In the genomic region with DNA sequence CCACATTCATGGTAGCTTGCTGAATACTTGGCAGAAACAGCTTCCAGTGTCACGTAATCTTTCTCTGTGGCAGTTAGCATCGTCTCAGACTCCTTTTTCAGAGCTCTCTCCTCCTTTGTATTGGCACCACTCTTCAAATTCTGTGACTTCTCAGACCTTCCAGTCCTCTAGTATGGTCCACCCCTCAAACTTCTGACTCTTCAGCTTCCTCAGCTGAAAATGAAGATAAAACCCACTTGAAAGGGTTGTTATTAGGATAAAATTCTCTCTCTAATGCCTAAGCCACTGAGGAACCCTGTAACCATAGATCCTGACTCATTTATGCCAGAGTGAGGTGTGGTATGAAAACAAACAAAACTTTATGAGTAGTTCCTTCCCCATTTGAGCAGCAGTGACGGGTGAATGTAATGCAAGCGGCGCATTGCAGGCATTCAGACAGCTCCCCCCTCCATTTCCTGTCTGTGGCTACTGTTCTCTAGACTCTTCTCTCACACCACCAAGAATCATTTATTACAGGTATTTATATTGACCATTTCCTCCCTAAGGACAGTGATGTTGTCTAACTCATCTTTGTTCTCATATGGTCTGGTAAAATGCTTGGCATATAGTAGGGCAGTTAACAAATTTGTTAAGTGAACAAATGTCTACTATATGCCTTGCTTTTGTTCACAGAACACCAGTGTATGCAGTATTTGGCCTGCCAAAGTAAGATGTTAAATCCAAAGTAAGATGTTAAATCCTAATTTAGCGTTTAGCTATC, we compare ENCODE assay signal across 9 cellular contexts. TPM values are rescaled to one million over a fixed set of nuclear protein-coding genes. Genes with fewer than 3 reads are reported as not detected.
DNase-seq lines count a peak whose midpoint lies in the region; ATAC-seq and TF ChIP-seq lines count a peak whose summit lies in the region.
"Had no signal": no experiment of that assay in that cellular context is flagged by ENCODE, and none has a peak within 500 bp of the region (broad histone marks: within the 10 kb centered on the region; RNA-seq: fewer than 3 reads in every experiment).

No MANE protein-coding gene starts in this region.

- H3K4me1 Mint-ChIP-seq in activated CD8-positive, alpha-beta memory T cell treated with anti-CD3 and anti-CD28 coated beads, Interleukin-2, amount 10 ng/mL, durations not matched to agents 7 days and 5 days = peaks cover 4% of the 10 kb centered on the region

- ATAC-seq in GM18502 (IDR thresholded peaks at IDR 0.05; ENCODE audit: poor library complexity, unreplicated experiment) = peak; percentile 98
- peak; percentile 98 for ATAC-seq in HG02678 (IDR thresholded peaks at IDR 0.05; ENCODE audit: unreplicated experiment)
- ATAC-seq in activated CD8-positive, alpha-beta memory T cell treated with anti-CD3 and anti-CD28 coated beads, Interleukin-2, amount 10 ng/mL, durations not matched to agents 7 days and 5 days = peak; percentile 98
- peak; percentile 36 for ATAC-seq in aorta (ENCODE audit: low FRiP score)

- 73 to 75% methylated on average over 6 of the region's 6 CpGs for WGBS in aorta, 2 donors

- H3K9me3 Mint-ChIP-seq in activated CD8-positive, alpha-beta memory T cell treated with anti-CD3 and anti-CD28 coated beads, Interleukin-2, amount 10 ng/mL, durations not matched to agents 7 days and 5 days (ENCODE audit: low read depth) = no peaks in the 10 kb centered on the region

- CTCF ChIA-PET in activated CD8-positive, alpha-beta memory T cell treated with anti-CD3 and anti-CD28 coated beads, Interleukin-2, amount 10 ng/mL, durations not matched to agents 7 days and 5 days (lab: Charles Lee) = interaction anchor here (0.9 to 1.5 kb wide), 2 partner anchors 10 to 43 kb away, joined by 3 read pairs; no protein-coding TSS in a partner anchor

- DNase-seq in NCI-H510A (lab: John Stamatoyannopoulos, UW) (peak; percentile 28), fibroblast of mammary gland (ENCODE audit: low read depth) (peak; percentile 82), pons (ENCODE audit: low spot score) (peak; percentile 82), aorta (peak in 1 of 2 donors; percentile 59), NCI-H187 treated with DMSO at 0.1 percent for 48 hours (lab: John Stamatoyannopoulos, UW) (no peak)
- DNase-seq in activated CD8-positive, alpha-beta memory T cell treated with anti-CD3 and anti-CD28 coated beads, Interleukin-2, amount 10 ng/mL, durations not matched to agents 7 days and 5 days = peak; percentile 85

- H3K9me3 ChIP-seq in aorta (ENCODE audit: control insufficient read depth, low read length) = no peaks in the 10 kb centered on the region

- TF ChIP-seq CTCF in fibroblast of mammary gland (conservative IDR thresholded peaks at IDR 0.05; ENCODE audit: control insufficient read depth, insufficient read depth, low read depth, low read length) = no peak

- H3K4me1 ChIP-seq in aorta (ENCODE audit: control insufficient read depth in 1 of 2, insufficient read depth in 2 of 2, low read length in 2 of 2) = peaks cover 0 to 8% of the 10 kb centered on the region in 2 donors

- H3K27ac ChIP-seq in aorta (ENCODE audit: low read depth in 1 of 2, low read length in 2 of 2) = no peak overlapping the region

- H3K4me3 Mint-ChIP-seq in activated CD8-positive, alpha-beta memory T cell treated with anti-CD3 and anti-CD28 coated beads, Interleukin-2, amount 10 ng/mL, durations not matched to agents 7 days and 5 days = no peak overlapping the region
- H3K4me3 Mint-ChIP-seq: brain had no signal

- H3K36me3 ChIP-seq in aorta (ENCODE audit: control insufficient read depth in 1 of 2, insufficient read depth in 2 of 2, low read length in 1 of 2) = no peaks in the 10 kb centered on the region

- no peak overlapping the region for H3K27ac Mint-ChIP-seq in activated CD8-positive, alpha-beta memory T cell treated with anti-CD3 and anti-CD28 coated beads, Interleukin-2, amount 10 ng/mL, durations not matched to agents 7 days and 5 days
- H3K27ac Mint-ChIP-seq: brain had no signal

- H3K27me3 Mint-ChIP-seq in activated CD8-positive, alpha-beta memory T cell treated with anti-CD3 and anti-CD28 coated beads, Interleukin-2, amount 10 ng/mL, durations not matched to agents 7 days and 5 days = no peaks in the 10 kb centered on the region
- H3K27me3 Mint-ChIP-seq: brain had no signal

- intact Hi-C loops in aorta (cut with DNase I) = no loop called here

- no peaks in the 10 kb centered on the region for H3K27me3 ChIP-seq in aorta (ENCODE audit: control insufficient read depth in 1 of 2, insufficient read depth in 2 of 2, low read length in 1 of 2)

- peaks cover 2% of the 10 kb centered on the region for H3K36me3 Mint-ChIP-seq in activated CD8-positive, alpha-beta memory T cell treated with anti-CD3 and anti-CD28 coated beads, Interleukin-2, amount 10 ng/mL, durations not matched to agents 7 days and 5 days

- no peak overlapping the region for H3K4me3 ChIP-seq in fibroblast of mammary gland (ENCODE audit: control insufficient read depth, low read depth, low read length)
- no peak overlapping the region for H3K4me3 ChIP-seq in aorta (ENCODE audit: low read length in 2 of 2)

RNA-seq across cellular contexts. Expression of a gene that starts 35.3 kb away (rescaled TPM):
- 10 to 100 TPM; 36.2 to 42.7 TPM for total RNA-seq in activated CD8-positive, alpha-beta memory T cell treated with anti-CD3 and anti-CD28 coated beads, Interleukin-2, amount 10 ng/mL, durations not matched to agents 7 days and 5 days
- 10 to 100 TPM; 53.3 to 65.3 TPM for total RNA-seq in aorta
- polyA plus RNA-seq in aorta = 10 to 100 TPM; 18.1 to 21.4 TPM

Comparison
In these comparisons a context has a peak if more than half of its experiments do, and no peak if none do; other contexts are left out.
1. ATAC-seq: peak in every context shown above with its lines; median percentile 98 in GM18502; 98 in HG02678; 98 in activated CD8-positive, alpha-beta memory T cell treated with anti-CD3 and anti-CD28 coated beads, Interleukin-2, amount 10 ng/mL, durations not matched to agents 7 days and 5 days; 36 in aorta.